Comparison of ENCODE assay signal across 20 cellular contexts in the genomic region with DNA sequence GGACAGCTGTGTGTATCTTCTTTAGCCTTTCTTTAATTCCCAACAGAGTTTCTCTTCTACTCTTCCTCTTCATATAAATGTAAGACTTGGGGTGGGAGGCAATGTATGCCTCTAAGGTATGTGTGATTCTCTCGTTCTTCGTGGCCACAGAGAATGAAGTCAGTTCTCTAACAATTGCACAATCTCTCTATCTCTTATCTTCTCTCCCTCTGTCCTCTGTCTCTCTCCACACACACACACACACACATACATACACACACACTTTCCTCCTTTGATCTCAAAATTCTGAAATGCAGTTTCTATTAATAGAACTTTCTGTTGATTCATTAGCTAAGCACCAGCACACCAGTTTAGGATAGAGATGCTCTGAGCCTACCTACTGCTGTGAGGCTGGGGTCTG.
"Had no signal": no experiment of that assay in that cellular context is flagged by ENCODE, and none has a peak within 500 bp of the region (broad histone marks: within the 10 kb centered on the region; RNA-seq: fewer than 3 reads in every experiment).

No MANE protein-coding gene starts in this region.

- H3K4me3 ChIP-seq: esophagus squamous epithelium, hepatocyte, mucosa of descending colon, spleen, thoracic aorta, transverse colon had no signal

- ATAC-seq: effector memory CD8-positive, alpha-beta T cell; foreskin keratinocyte; left colon; left ventricle myocardium superior; mucosa of descending colon; naive thymus-derived CD8-positive, alpha-beta T cell; sciatic nerve; stimulated activated naive B cell treated with anti-CD40 and anti-IgM and Interleukin-4, amounts not matched to agents 10 μg/mL and 1 μg/mL and 100 μg/mL, for 72 hours; stimulated activated naive CD8-positive, alpha-beta T cell treated with anti-CD3 and anti-CD28 coated beads, Interleukin-15, amount 100 ng/mL, for 72 hours had no signal

- H3K4me3 Mint-ChIP-seq: effector memory CD8-positive, alpha-beta T cell; naive thymus-derived CD8-positive, alpha-beta T cell; neural crest cell; stimulated activated naive B cell treated with anti-CD40 and anti-IgM and Interleukin-4, amounts not matched to agents 10 μg/mL and 1 μg/mL and 100 μg/mL, for 72 hours; stimulated activated naive CD8-positive, alpha-beta T cell treated with anti-CD3 and anti-CD28 coated beads, Interleukin-15, amount 100 ng/mL, for 72 hours had no signal

- DNase-seq: effector memory CD8-positive, alpha-beta T cell; esophagus squamous epithelium; foreskin keratinocyte; head of caudate nucleus; left colon; left ventricle myocardium superior; mucosa of descending colon; naive thymus-derived CD8-positive, alpha-beta T cell; posterior cingulate gyrus; spleen; stimulated activated CD4-positive, alpha-beta T cell treated with anti-CD3 and anti-CD28 coated beads, Interleukin-2, amount 100 ng/mL, for 24 hours; stimulated activated CD4-positive, alpha-beta T cell treated with anti-CD3 and anti-CD28 coated beads, Interleukin-4, amount 100 ng/mL, for 4 hours; stimulated activated naive B cell treated with anti-CD40 and anti-IgM and Interleukin-4, amounts not matched to agents 10 μg/mL and 1 μg/mL and 100 μg/mL, for 72 hours; stimulated activated naive CD8-positive, alpha-beta T cell treated with anti-CD3 and anti-CD28 coated beads, Interleukin-15, amount 100 ng/mL, for 72 hours; transverse colon had no signal

- H3K9me3 ChIP-seq: esophagus squamous epithelium, mucosa of descending colon, spleen, thoracic aorta, transverse colon had no signal

- H2AFZ ChIP-seq: hepatocyte had no signal

- H3K9me3 Mint-ChIP-seq: neural crest cell; stimulated activated naive B cell treated with anti-CD40 and anti-IgM and Interleukin-4, amounts not matched to agents 10 μg/mL and 1 μg/mL and 100 μg/mL, for 72 hours; stimulated activated naive CD8-positive, alpha-beta T cell treated with anti-CD3 and anti-CD28 coated beads, Interleukin-15, amount 100 ng/mL, for 72 hours had no signal

- H3K79me2 ChIP-seq: hepatocyte had no signal

- H3K4me2 ChIP-seq: hepatocyte had no signal

- H3K36me3 ChIP-seq: esophagus squamous epithelium, spleen, thoracic aorta, transverse colon had no signal

- H3K27ac ChIP-seq: epithelial cell of prostate, esophagus squamous epithelium, foreskin keratinocyte, hepatocyte, spleen, thoracic aorta, transverse colon had no signal

- H3K27me3 Mint-ChIP-seq: effector memory CD8-positive, alpha-beta T cell had no signal

- H3K27ac Mint-ChIP-seq: effector memory CD8-positive, alpha-beta T cell; naive thymus-derived CD8-positive, alpha-beta T cell; stimulated activated naive B cell treated with anti-CD40 and anti-IgM and Interleukin-4, amounts not matched to agents 10 μg/mL and 1 μg/mL and 100 μg/mL, for 72 hours; stimulated activated naive CD8-positive, alpha-beta T cell treated with anti-CD3 and anti-CD28 coated beads, Interleukin-15, amount 100 ng/mL, for 72 hours had no signal

- H3K4me1 ChIP-seq: foreskin keratinocyte had no signal

- H3K36me3 Mint-ChIP-seq: stimulated activated naive B cell treated with anti-CD40 and anti-IgM and Interleukin-4, amounts not matched to agents 10 μg/mL and 1 μg/mL and 100 μg/mL, for 72 hours had no signal
